ENCODE assay signal across 8 cellular contexts in genomic region chr17:48106802-48107136, GRCh38. TPM values are rescaled to one million over a fixed set of nuclear protein-coding genes. Genes with fewer than 3 reads are reported as not detected.
DNase-seq lines count a peak whose midpoint lies in the region; ATAC-seq, FAIRE-seq and TF ChIP-seq lines count a peak whose summit lies in the region.

No MANE protein-coding gene starts in this region.

- H3K36me3 Mint-ChIP-seq in activated CD8-positive, alpha-beta memory T cell treated with anti-CD3 and anti-CD28 coated beads, Interleukin-2, amount 10 ng/mL, durations not matched to agents 7 days and 5 days: peaks cover 15% of the 10 kb centered on the region

- no peaks in the 10 kb centered on the region for H3K27me3 Mint-ChIP-seq in activated CD8-positive, alpha-beta memory T cell treated with anti-CD3 and anti-CD28 coated beads, Interleukin-2, amount 10 ng/mL, durations not matched to agents 7 days and 5 days

- no peak for DNase-seq in activated CD8-positive, alpha-beta memory T cell treated with anti-CD3 and anti-CD28 coated beads, Interleukin-2, amount 10 ng/mL, durations not matched to agents 7 days and 5 days
- DNase-seq in activated CD8-positive, alpha-beta memory T cell treated with anti-CD3 and anti-CD28 coated beads, Interleukin-2, amount 50 U/mL, for 48 hours: no peak
- no peak for DNase-seq in astrocyte of the cerebellum (ENCODE audit: low read depth)
- DNase-seq in lower leg skin (ENCODE audit: low spot score in 2 of 2): no peak
- no peak for DNase-seq in tibial artery
- no peak for DNase-seq in GM12892 (ENCODE audit: insufficient read length)
- no peak for DNase-seq in putamen (ENCODE audit: low spot score)

- peak overlapping the region; percentile 89 to 92 for H3K27ac ChIP-seq in tibial artery

- TF ChIP-seq CTCF in astrocyte of the cerebellum (IDR thresholded peaks at IDR 0.05; ENCODE audit: low read depth, low read length, missing control alignments) (no peak), lower leg skin (IDR thresholded peaks at IDR 0.05) (no peak), tibial artery (IDR thresholded peaks at IDR 0.05) (no peak)

- H3K36me3 ChIP-seq in tibial artery: no peaks in the 10 kb centered on the region

- no peaks in the 10 kb centered on the region for H3K27me3 ChIP-seq in tibial artery

- H3K4me1 ChIP-seq in tibial artery: peaks cover 0 to 31% (median 14%) of the 10 kb centered on the region in 4 donors

- CTCF ChIA-PET in activated CD8-positive, alpha-beta memory T cell treated with anti-CD3 and anti-CD28 coated beads, Interleukin-2, amount 10 ng/mL, durations not matched to agents 7 days and 5 days (lab: Charles Lee): interaction anchor here (0.8 to 5.2 kb wide), 11 partner anchors 9 to 506 kb away, joined by 3 to 29 read pairs (median 5); partner anchors contain the start of gene HOXB5

- TF ChIP-seq POLR2A in lower leg skin (IDR thresholded peaks at IDR 0.05) (no peak), GM12892 (IDR thresholded peaks at IDR 0.05; ENCODE audit: low read depth, low read length) (no peak)

- H3K27ac Mint-ChIP-seq in activated CD8-positive, alpha-beta memory T cell treated with anti-CD3 and anti-CD28 coated beads, Interleukin-2, amount 10 ng/mL, durations not matched to agents 7 days and 5 days: peak overlapping the region; percentile 93

- FAIRE-seq in GM12892 (lab: Jason Lieb, UNC): no peak

- 33 to 44% methylated on average over 13 of the region's 13 CpGs for WGBS in lower leg skin, 2 donors

- intact Hi-C loops in lower leg skin (cut with DNase I; ENCODE audit: low total_unique reads): loop anchor here (5.0 kb wide), 1 partner anchor 1386 kb away; no protein-coding TSS in a partner anchor
- intact Hi-C loops in tibial artery (cut with DNase I; ENCODE audit: low total_unique reads): loop anchor here (10.0 kb wide), 1 partner anchor 412 kb away; the partner anchor contains the start of gene TBKBP1

- ATAC-seq in activated CD8-positive, alpha-beta memory T cell treated with anti-CD3 and anti-CD28 coated beads, Interleukin-2, amount 10 ng/mL, durations not matched to agents 7 days and 5 days: no peak
- ATAC-seq in GM21526 (IDR thresholded peaks at IDR 0.05; ENCODE audit: low FRiP score, unreplicated experiment): no peak

- peak overlapping the region; percentile 93 for H3K4me3 ChIP-seq in astrocyte of the cerebellum (ENCODE audit: low read depth, low read length)
- H3K4me3 ChIP-seq in lower leg skin (ENCODE audit: low read depth, poor library complexity, severe bottlenecking): peak overlapping the region; percentile 59
- peak overlapping the region; percentile 73 to 79 for H3K4me3 ChIP-seq in tibial artery

- peaks cover 61% of the 10 kb centered on the region for H3K4me1 Mint-ChIP-seq in activated CD8-positive, alpha-beta memory T cell treated with anti-CD3 and anti-CD28 coated beads, Interleukin-2, amount 10 ng/mL, durations not matched to agents 7 days and 5 days

- peak overlapping the region; percentile 96 for H3K4me3 Mint-ChIP-seq in activated CD8-positive, alpha-beta memory T cell treated with anti-CD3 and anti-CD28 coated beads, Interleukin-2, amount 10 ng/mL, durations not matched to agents 7 days and 5 days

- no peaks in the 10 kb centered on the region for H3K9me3 ChIP-seq in tibial artery

- H3K9me3 Mint-ChIP-seq in activated CD8-positive, alpha-beta memory T cell treated with anti-CD3 and anti-CD28 coated beads, Interleukin-2, amount 10 ng/mL, durations not matched to agents 7 days and 5 days (ENCODE audit: low read depth): no peaks in the 10 kb centered on the region

- in situ Hi-C loops in astrocyte of the cerebellum (cut with HindIII; ENCODE audit: low sequenced_read_pairs): no loop called here

RNA-seq across cellular contexts. Expression of gene SNX11, which starts 0.8 kb away (rescaled TPM):
- 10 to 100 TPM; 25.1 to 32.6 TPM for total RNA-seq in activated CD8-positive, alpha-beta memory T cell treated with anti-CD3 and anti-CD28 coated beads, Interleukin-2, amount 10 ng/mL, durations not matched to agents 7 days and 5 days
- total RNA-seq in lower leg skin: 10 to 100 TPM; 11.1 to 15.7 (median 13.0) TPM
- polyA plus RNA-seq in GM12892 (2012; ENCODE audit: missing spikeins): 79.8 TPM

RNA-seq across cellular contexts. Expression of gene CBX1, which starts 5.5 kb away (rescaled TPM):
- 10 to 100 TPM; 46.3 to 47.8 TPM for total RNA-seq in activated CD8-positive, alpha-beta memory T cell treated with anti-CD3 and anti-CD28 coated beads, Interleukin-2, amount 10 ng/mL, durations not matched to agents 7 days and 5 days
- 10 to 100 TPM; 23.2 to 33.5 (median 25.6) TPM for total RNA-seq in lower leg skin
- polyA plus RNA-seq in GM12892 (2012; ENCODE audit: missing spikeins): 78.8 TPM

RNA-seq across cellular contexts. Expression of gene NFE2L1, which starts 58.6 kb away (rescaled TPM):
- 10 to 100 TPM; 56.1 to 80.8 TPM for total RNA-seq in activated CD8-positive, alpha-beta memory T cell treated with anti-CD3 and anti-CD28 coated beads, Interleukin-2, amount 10 ng/mL, durations not matched to agents 7 days and 5 days
- 100 to 1,000 TPM in 3 of 4 donors, 10 to 100 TPM in 1; 97.2 to 158 (median 117) TPM for total RNA-seq in lower leg skin
- 42.1 TPM for polyA plus RNA-seq in GM12892 (2012; ENCODE audit: missing spikeins)
